Comparison of ENCODE assay signal across 8 cellular contexts in the genomic region with DNA sequence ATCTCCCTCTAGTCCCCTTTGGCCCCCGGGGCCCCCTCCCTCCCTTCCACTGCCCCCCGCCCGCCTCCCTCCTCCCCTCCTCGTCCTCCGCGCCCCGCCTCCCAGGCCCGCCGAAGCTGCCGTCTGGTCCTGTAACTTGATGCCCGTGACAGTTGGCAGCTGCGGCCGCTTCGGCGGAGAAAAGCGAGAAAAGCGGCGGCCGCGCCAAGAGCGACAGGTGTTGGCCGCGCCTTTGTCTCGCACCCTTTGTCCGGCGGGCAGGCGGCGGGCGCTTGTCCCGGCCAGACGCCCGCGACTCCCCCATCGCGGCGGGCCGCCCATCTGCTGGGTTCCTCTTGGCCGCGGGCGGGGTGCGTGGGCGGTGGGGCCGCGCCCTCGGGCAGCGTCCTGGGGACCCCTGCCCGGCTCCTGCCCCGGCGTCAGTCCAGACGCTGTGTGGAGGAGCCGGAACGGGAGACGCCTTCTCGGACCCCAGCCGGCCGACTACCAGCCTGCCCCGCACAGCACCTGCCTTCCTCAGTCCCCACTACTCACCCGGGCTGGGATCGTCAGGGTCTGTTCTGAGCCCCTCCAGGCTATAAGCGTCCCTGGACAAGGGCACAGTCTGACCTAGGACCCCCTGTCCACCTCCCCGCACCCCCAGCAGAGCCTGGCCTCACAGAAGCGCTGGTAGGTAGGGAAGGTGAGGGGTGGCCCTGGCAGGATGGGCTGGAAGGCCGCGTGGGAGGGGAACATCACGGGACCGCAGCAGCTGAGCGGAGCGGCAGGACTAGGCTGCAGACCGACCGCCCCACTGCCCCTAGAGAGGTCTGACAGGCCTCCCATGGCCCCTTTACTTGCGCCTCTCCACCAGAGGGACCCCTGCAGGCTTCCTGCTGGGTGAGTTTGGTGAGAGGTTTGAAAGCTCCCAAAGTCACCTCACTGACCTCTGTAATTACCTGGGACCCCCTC. TPM values are rescaled to one million over a fixed set of nuclear protein-coding genes. Genes with fewer than 3 reads are reported as not detected.
A peak's percentile ranks its signal among the peaks of the same experiment; 100 is the strongest.
DNase-seq lines count a peak whose midpoint lies in the region; ATAC-seq and TF ChIP-seq lines count a peak whose summit lies in the region.

No MANE protein-coding gene starts in this region.

- ATAC-seq in psoas muscle (peak; percentile 77 to 83 (median 79)), HG03095 (IDR thresholded peaks at IDR 0.05; ENCODE audit: unreplicated experiment) (no peak), GM21423 (IDR thresholded peaks at IDR 0.05; ENCODE audit: unreplicated experiment) (no peak)

- H3K4me3 ChIP-seq in SJCRH30, result peak overlapping the region; percentile 81
- peak overlapping the region; percentile 69 for H3K4me3 ChIP-seq in psoas muscle

- no peaks in the 10 kb centered on the region for H3K36me3 ChIP-seq in SJCRH30
- peaks cover 0 to 11% of the 10 kb centered on the region in 2 donors for H3K36me3 ChIP-seq in psoas muscle (ENCODE audit: insufficient read depth in 1 of 2, low read depth in 1 of 2)

- no peak for TF ChIP-seq CTCF in psoas muscle (IDR thresholded peaks at IDR 0.05)

- H3K27ac ChIP-seq in SJCRH30 (peak overlapping the region; percentile 96), psoas muscle (peak overlapping the region; percentile 82)

- no peaks in the 10 kb centered on the region for H3K27me3 ChIP-seq in SJCRH30
- peaks cover 0 to 2% (median 0%) of the 10 kb centered on the region in 3 donors for H3K27me3 ChIP-seq in psoas muscle (ENCODE audit: insufficient read depth in 3 of 3, low read length in 2 of 3)

- H3K4me1 ChIP-seq in SJCRH30 (peaks cover 28% of the 10 kb centered on the region), psoas muscle (peaks cover 32% of the 10 kb centered on the region)

- H3K9me3 ChIP-seq in SJCRH30 (replicated peaks) (no peaks in the 10 kb centered on the region), psoas muscle (no peaks in the 10 kb centered on the region)

- whole genome bisulfite sequencing in psoas muscle, 3 donors, result 8 to 12% (median 11%) methylated on average over 48 to 69 of the region's 71 CpGs

- intact Hi-C loops in psoas muscle (cut with DNase I), result no loop called here

- DNase-seq in ELF-1 (ENCODE audit: low read depth, low spot score), result peak; percentile 87
- peak; percentile 30 for DNase-seq in NCI-H1048 (lab: John Stamatoyannopoulos, UW)
- peak; percentile 97 for DNase-seq in SJCRH30
- peak; percentile 47 for DNase-seq in germinal center (ENCODE audit: low spot score)
- DNase-seq in psoas muscle, result peak; percentile 85 to 95
- no peak for DNase-seq in activated CD4-positive, CD25-positive, alpha-beta regulatory T cell treated with anti-CD3 and anti-CD28 coated beads, Interleukin-2, amount 50 U/mL, for 72 hours

RNA-seq across cellular contexts. Expression of gene HES6, which starts 1.2 kb away (rescaled TPM):
- total RNA-seq in SJCRH30 (2014; rRNA removed; shearing (Covaris generic)), result 44.9 and 46.1 TPM in 2 replicates
- 10 to 100 TPM in 2 of 4 donors, 1 to 10 TPM in 2; 4.1 to 13.1 (median 10.9) TPM for total RNA-seq in psoas muscle
- polyA plus RNA-seq in psoas muscle, result 10 to 100 TPM; 35.7 to 54.5 (median 40.6) TPM

RNA-seq across cellular contexts. Expression of gene ILKAP, which starts 37.5 kb away (rescaled TPM):
- total RNA-seq in SJCRH30 (2014; rRNA removed; shearing (Covaris generic)), result 59.8 and 71.1 TPM in 2 replicates
- 10 to 100 TPM; 31.8 to 43.8 (median 39.3) TPM for total RNA-seq in psoas muscle
- polyA plus RNA-seq in psoas muscle, result 10 to 100 TPM; 55.2 to 66.6 (median 58.4) TPM

RNA-seq across cellular contexts. Expression of gene PER2, which starts 47.4 kb away (rescaled TPM):
- 5.3 and 5.9 TPM in 2 replicates for total RNA-seq in SJCRH30 (2014; rRNA removed; shearing (Covaris generic))
- 10 to 100 TPM in 3 of 4 donors, 1 to 10 TPM in 1; 7.8 to 20.7 (median 13.1) TPM for total RNA-seq in psoas muscle
- polyA plus RNA-seq in psoas muscle, result 1 to 10 TPM; 1.9 to 2.5 (median 2.4) TPM

Comparison
In these comparisons a context has a peak if more than half of its experiments do, and no peak if none do; other contexts are left out.
1. ATAC-seq: peak in psoas muscle (4 of 4); none in HG03095 (single experiment) and GM21423 (single experiment).